In genomic region chr2:24342110-24342910, GRCh38 we compare ENCODE assay signal across 11 cellular contexts. TPM values are rescaled to one million over a fixed set of nuclear protein-coding genes. Genes with fewer than 3 reads are reported as not detected.
DNase-seq lines count a peak whose midpoint lies in the region; ATAC-seq, FAIRE-seq and TF ChIP-seq lines count a peak whose summit lies in the region.
"Had no signal": no experiment of that assay in that cellular context is flagged by ENCODE, and none has a peak within 500 bp of the region (broad histone marks: within the 10 kb centered on the region; RNA-seq: fewer than 3 reads in every experiment).

No MANE protein-coding gene starts in this region.

- no peaks in the 10 kb centered on the region for H3K27me3 Mint-ChIP-seq in IgD-negative memory B cell

- FAIRE-seq in pancreas (lab: Jason Lieb, UNC): no peak

- peaks cover 62 to 85% (median 72%) of the 10 kb centered on the region in 3 donors for H3K4me1 Mint-ChIP-seq in IgD-negative memory B cell

- no peaks in the 10 kb centered on the region for H3K36me3 ChIP-seq in pancreas

- no peak overlapping the region for H3K4me3 ChIP-seq in pancreas

- peak overlapping the region; percentile 26 to 88 (median 59) for H3K4me3 Mint-ChIP-seq in IgD-negative memory B cell

- H3K27ac Mint-ChIP-seq in IgD-negative memory B cell: peak overlapping the region; percentile 19 to 92 (median 74)

- H3K27ac ChIP-seq in foreskin keratinocyte: no peak overlapping the region
- no peak overlapping the region for H3K27ac ChIP-seq in pancreas

- H3K9me3 ChIP-seq in pancreas: no peaks in the 10 kb centered on the region

- ATAC-seq in GM21381 (IDR thresholded peaks at IDR 0.05; ENCODE audit: unreplicated experiment): peak; percentile 47
- peak; percentile 51 for ATAC-seq in foreskin keratinocyte
- no peak for ATAC-seq in pancreas

- peaks cover 4% of the 10 kb centered on the region for H3K36me3 Mint-ChIP-seq in IgD-negative memory B cell

- no peaks in the 10 kb centered on the region for H3K27me3 ChIP-seq in foreskin keratinocyte
- H3K27me3 ChIP-seq in pancreas: no peaks in the 10 kb centered on the region

- intact Hi-C loops in pancreas (cut with DNase I): no loop called here

- H3K4me1 ChIP-seq in foreskin keratinocyte (no peaks in the 10 kb centered on the region), pancreas (peaks cover 29 to 54% (median 39%) of the 10 kb centered on the region in 3 donors)

- no peak for TF ChIP-seq CTCF in foreskin keratinocyte (conservative IDR thresholded peaks at IDR 0.05)
- TF ChIP-seq CTCF in pancreas (IDR thresholded peaks at IDR 0.05): no peak

- DNase-seq in EL (peak; percentile 7), foreskin keratinocyte (peak in 1 of 2 donors; percentile 44), NCI-H2227 treated with DMSO at 0.1 percent for 48 hours (lab: John Stamatoyannopoulos, UW) (no peak), NCI-H1694 (lab: John Stamatoyannopoulos, UW) (no peak), NCI-H1417 (lab: John Stamatoyannopoulos, UW) (no peak), pancreas (no peak)
- DNase-seq: activated CD4-positive, alpha-beta T cell treated with anti-CD3 and anti-CD28 coated beads for 48 hours; dermis blood vessel endothelial cell; NCI-H446 had no signal

- 75 to 78% methylated on average over 9 of the region's 9 CpGs for WGBS in pancreas, 2 donors

- H3K9me3 Mint-ChIP-seq in IgD-negative memory B cell: peaks cover 0 to 1% (median 0%) of the 10 kb centered on the region in 3 donors

RNA-seq across cellular contexts. Expression of gene ITSN2, which starts 18.0 kb away (rescaled TPM):
- polyA plus RNA-seq in IgD-negative memory B cell (127 TPM), foreskin keratinocyte (6.8 and 7.5 TPM in 2 replicates), pancreas (10 to 100 TPM; 28.9 to 31.4 TPM)
- total RNA-seq in foreskin keratinocyte (23.6 and 24.0 TPM in 2 replicates), pancreas (10 to 100 TPM; 23.8 to 42.0 (median 33.8) TPM)

Comparison
In these comparisons a context has a peak if more than half of its experiments do, and no peak if none do; other contexts are left out.
1. ATAC-seq: peak in GM21381 (single experiment) and foreskin keratinocyte (single experiment); none in pancreas (0 of 4).